ENCODE assay signal across 8 cellular contexts in the genomic region with DNA sequence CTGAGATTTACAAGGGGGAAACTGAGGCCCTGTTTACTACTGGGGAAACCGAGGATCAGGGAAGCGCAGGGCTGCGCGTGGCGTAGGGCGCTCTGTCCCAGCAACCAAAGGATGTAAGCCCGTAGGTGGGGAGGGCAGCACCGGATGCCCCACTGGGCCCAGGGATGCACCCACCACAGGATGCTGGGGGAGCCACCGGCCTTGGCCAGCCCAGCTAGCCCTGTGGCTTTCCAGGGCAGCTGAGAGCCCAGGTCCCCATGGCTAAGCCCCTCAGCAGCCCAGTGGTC. TPM values are rescaled to one million over a fixed set of nuclear protein-coding genes. Genes with fewer than 3 reads are reported as not detected.
DNase-seq lines count a peak whose midpoint lies in the region; ATAC-seq and TF ChIP-seq lines count a peak whose summit lies in the region.

No MANE protein-coding gene starts in this region.

- peak overlapping the region in 4 of 6 donors; percentile 37 to 98 (median 98) for H3K27ac Mint-ChIP-seq in naive B cell

- CTCF ChIA-PET in AG04450 (lab: Charles Lee), result interaction anchor here (0.7 to 4.1 kb wide), 41 partner anchors 9 to 526 kb away, joined by 3 to 37 read pairs (median 4); no protein-coding TSS in a partner anchor

- peak; percentile 27 for ATAC-seq in HG03342 (IDR thresholded peaks at IDR 0.05; ENCODE audit: unreplicated experiment)
- ATAC-seq in naive B cell (ENCODE audit: low read depth in 2 of 2), result peak; percentile 17 to 29
- ATAC-seq in HG03139 (IDR thresholded peaks at IDR 0.05; ENCODE audit: unreplicated experiment), result no peak

- H3K27me3 Mint-ChIP-seq in naive B cell, result no peaks in the 10 kb centered on the region

- peaks cover 0 to 8% of the 10 kb centered on the region in 2 donors for H3K36me3 Mint-ChIP-seq in naive B cell

- peak overlapping the region; percentile 94 to 99 (median 98) for H3K4me3 Mint-ChIP-seq in naive B cell

- POLR2A ChIA-PET in AG04450 (lab: Yijun Ruan, JAX), result interaction anchor here (0.7 to 0.9 kb wide), 4 partner anchors 8 to 228 kb away, joined by 3 to 5 read pairs (median 4); a partner anchor contains a TSS

- TF ChIP-seq CTCF in AG04450 (IDR thresholded peaks at IDR 0.05; ENCODE audit: low read depth, low read length), result no peak

- no peaks in the 10 kb centered on the region; the same call in 1 of the 2 replicates for H3K9me3 ChIP-seq in AG04450 (ENCODE audit: control insufficient read depth, insufficient read depth, low read length)

- DNase-seq in AG04450 (ENCODE audit: low read depth, low spot score) (no peak), caudate nucleus (lab: John Stamatoyannopoulos, UW) (no peak), naive B cell (no peak), NCI-H2227 treated with DMSO at 0.1 percent for 48 hours (lab: John Stamatoyannopoulos, UW) (no peak), NCI-H2029 (lab: John Stamatoyannopoulos, UW) (no peak)
- no peak for DNase-seq in activated effector memory CD4-positive, alpha-beta T cell treated with anti-CD3 and anti-CD28 coated beads, Interleukin-2, amount 50 U/mL, for 16 hours

- no peaks in the 10 kb centered on the region for H3K9me3 Mint-ChIP-seq in naive B cell

- H3K4me3 ChIP-seq in AG04450 (ENCODE audit: low read depth, low read length), result peak overlapping the region; percentile 53

- peak overlapping the region; percentile 47 for H3K27ac ChIP-seq in AG04450 (ENCODE audit: low read depth, low read length)
- H3K27ac ChIP-seq in caudate nucleus (ENCODE audit: low read depth, low read length), result peak overlapping the region; percentile 92

- H3K27me3 ChIP-seq in AG04450 (ENCODE audit: control insufficient read depth, insufficient read depth, low read length), result no peaks in the 10 kb centered on the region

- peaks cover 23 to 25% (median 24%) of the 10 kb centered on the region in 3 donors for H3K4me1 Mint-ChIP-seq in naive B cell

RNA-seq across cellular contexts. Expression of a gene that starts 33.4 kb away (rescaled TPM):
- polyA plus RNA-seq in AG04450 (2011; rRNA removed) (403 and 458 TPM in 2 replicates), naive B cell (ENCODE audit: low read depth in 6 of 6) (100 to 1,000 TPM; 176 to 255 (median 193) TPM)
- 520 and 535 TPM in 2 replicates for polyA minus RNA-seq in AG04450 (2011; rRNA and poly(A)+ RNA removed)
